ENCODE assay signal across 18 cellular contexts in the genomic region with DNA sequence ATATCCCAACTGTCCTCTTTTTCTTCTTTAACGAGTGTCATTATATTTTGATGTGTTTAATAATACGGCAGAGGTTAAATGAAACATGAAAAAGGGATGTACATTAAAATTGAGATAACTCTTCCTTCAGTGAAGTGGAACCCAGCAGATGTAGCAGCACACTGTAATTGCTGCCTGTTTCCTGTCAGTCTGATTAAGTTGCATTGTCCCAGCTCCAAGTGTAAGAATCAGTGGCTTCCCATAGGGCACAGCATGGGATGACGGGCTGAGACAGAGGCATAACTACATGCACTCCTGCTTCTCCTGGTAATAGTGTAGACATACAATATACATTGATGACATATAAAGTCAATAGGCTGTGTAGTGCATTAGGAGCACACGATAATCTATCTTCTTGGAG.
DNase-seq lines count a peak whose midpoint lies in the region; ATAC-seq, FAIRE-seq and TF ChIP-seq lines count a peak whose summit lies in the region.
"Had no signal": no experiment of that assay in that cellular context is flagged by ENCODE, and none has a peak within 500 bp of the region (broad histone marks: within the 10 kb centered on the region; RNA-seq: fewer than 3 reads in every experiment).

No MANE protein-coding gene starts in this region.

- intact Hi-C loops in A673 (cut with micrococcal nuclease; ENCODE audit: unreplicated experiment), result no loop called here
- intact Hi-C loops in PC-9 (cut with micrococcal nuclease; ENCODE audit: unreplicated experiment), result no loop called here

- H3K27ac ChIP-seq in A673 (ENCODE audit: low read depth, low read length, poor library complexity, severe bottlenecking) (no peak overlapping the region), PC-9 (peak overlapping the region; percentile 75), hepatocyte (peak overlapping the region; percentile 28)
- H3K27ac ChIP-seq: KMS-11, parathyroid adenoma had no signal

- H3K9me3 Mint-ChIP-seq in activated T-cell treated with anti-CD3 and anti-CD28 coated beads, Interleukin-2, amount 50 U/mL, for 4 hours, result peaks cover 2% of the 10 kb centered on the region

- no peak overlapping the region for H2AFZ ChIP-seq in PC-9
- H2AFZ ChIP-seq in hepatocyte, result no peak overlapping the region
- H2AFZ ChIP-seq: parathyroid adenoma had no signal

- CTCF ChIA-PET in A673 (lab: Charles Lee) (no interaction called here), PC-9 (lab: Charles Lee) (no interaction called here)

- no peaks in the 10 kb centered on the region for H3K36me3 Mint-ChIP-seq in activated T-cell treated with anti-CD3 and anti-CD28 coated beads, Interleukin-2, amount 50 U/mL, for 4 hours (ENCODE audit: insufficient read depth)

- POLR2A ChIA-PET in A673 (lab: Charles Lee; ENCODE audit: low non-redundant PET) (interaction anchor here (0.7 kb wide), 1 partner anchor 151 kb away, joined by 3 read pairs; no protein-coding TSS in a partner anchor), PC-9 (lab: Charles Lee; ENCODE audit: unreplicated experiment) (no interaction called here)

- no TSS peak for BruUV-seq in A673 (replicated peaks; lab: Mats Ljungman, UMichigan)
- BruUV-seq in PC-9 (replicated peaks; lab: Mats Ljungman, UMichigan), result no TSS peak

- H3K27me3 ChIP-seq in A673 (replicated peaks; ENCODE audit: insufficient read depth, low read depth, low read length, poor library complexity) (no peaks in the 10 kb centered on the region), PC-9 (ENCODE audit: insufficient read depth, low read depth) (no peaks in the 10 kb centered on the region), hepatocyte (no peaks in the 10 kb centered on the region)

- DNase-seq in A673 (ENCODE audit: low spot score) (peak; percentile 93), H54 (ENCODE audit: insufficient read length, low spot score) (no peak), PC-9 (no peak), hepatocyte (ENCODE audit: low spot score) (no peak), GF-D8 (lab: John Stamatoyannopoulos, UW) (no peak), HuH-7.5 (ENCODE audit: low spot score) (no peak)
- no peak for DNase-seq in activated T-cell treated with anti-CD3 and anti-CD28 coated beads, Interleukin-2, amount 50 U/mL, for 4 hours
- DNase-seq: activated CD8-positive, alpha-beta memory T cell treated with anti-CD3 and anti-CD28 coated beads, Interleukin-2, amount 50 U/mL, for 4 hours; amygdala; cerebellar nuclear complex; GOT3; NCI-H1105; stimulated activated CD4-positive, alpha-beta T cell treated with anti-CD3 and anti-CD28 coated beads, Interleukin-4, amount 100 ng/mL, for 1 hour had no signal

- H3F3A ChIP-seq in PC-9 (ENCODE audit: insufficient read depth, low read depth), result peaks cover 23% of the 10 kb centered on the region

- H3K79me2 ChIP-seq in PC-9 (ENCODE audit: low read depth), result no peaks in the 10 kb centered on the region; the same call in 1 of the 2 replicates
- no peaks in the 10 kb centered on the region for H3K79me2 ChIP-seq in hepatocyte
- H3K79me2 ChIP-seq: parathyroid adenoma had no signal

- H3K4me1 Mint-ChIP-seq in activated T-cell treated with anti-CD3 and anti-CD28 coated beads, Interleukin-2, amount 50 U/mL, for 4 hours (ENCODE audit: low read depth), result no peaks in the 10 kb centered on the region

- H3K36me3 ChIP-seq in A673 (ENCODE audit: insufficient read depth, low read length, poor library complexity, severe bottlenecking) (no peaks in the 10 kb centered on the region), PC-9 (ENCODE audit: low read depth) (no peaks in the 10 kb centered on the region), hepatocyte (replicated peaks; ENCODE audit: insufficient read depth, low read depth) (no peaks in the 10 kb centered on the region)

- no peak for TF ChIP-seq POLR2A in H54 (IDR thresholded peaks at IDR 0.05; ENCODE audit: low read depth, low read length)

- H4K20me1 ChIP-seq in PC-9 (ENCODE audit: insufficient read depth) (no peaks in the 10 kb centered on the region), hepatocyte (ENCODE audit: insufficient read depth, poor library complexity, severe bottlenecking) (no peaks in the 10 kb centered on the region)

- H3K9me3 ChIP-seq in A673 (ENCODE audit: low read depth, low read length, poor library complexity, severe bottlenecking), result no peaks in the 10 kb centered on the region
- peaks cover 7% of the 10 kb centered on the region; the same call in 1 of the 2 replicates for H3K9me3 ChIP-seq in PC-9 (ENCODE audit: insufficient read depth, low read depth)
- H3K9me3 ChIP-seq in hepatocyte (ENCODE audit: low read depth), result no peaks in the 10 kb centered on the region

- peak; percentile 50 for FAIRE-seq in H54 (lab: Jason Lieb, UNC)
- FAIRE-seq: endometrium had no signal

- no peaks in the 10 kb centered on the region for H3K27me3 Mint-ChIP-seq in activated T-cell treated with anti-CD3 and anti-CD28 coated beads, Interleukin-2, amount 50 U/mL, for 4 hours (ENCODE audit: low read depth)

- no peak for ATAC-seq in activated T-cell treated with anti-CD3 and anti-CD28 coated beads, Interleukin-2, amount 50 U/mL, for 4 hours
- ATAC-seq in GM18861 (IDR thresholded peaks at IDR 0.05; ENCODE audit: unreplicated experiment), result no peak
- ATAC-seq: left lobe of liver had no signal

- H3K4me3 ChIP-seq in A673 (ENCODE audit: low read depth, low read length, poor library complexity, severe bottlenecking) (no peak overlapping the region), PC-9 (no peak overlapping the region), hepatocyte (no peak overlapping the region)

- peaks cover 23% of the 10 kb centered on the region for H3K4me1 ChIP-seq in A673 (ENCODE audit: insufficient read depth, low read length, poor library complexity, severe bottlenecking)
- peaks cover 24% of the 10 kb centered on the region for H3K4me1 ChIP-seq in PC-9 (replicated peaks; ENCODE audit: insufficient read depth)
- H3K4me1 ChIP-seq in hepatocyte (ENCODE audit: insufficient read depth), result peaks cover 23% of the 10 kb centered on the region
- H3K4me1 ChIP-seq: parathyroid adenoma had no signal

- peak overlapping the region; percentile 48 for H3K4me2 ChIP-seq in PC-9
- peak overlapping the region; percentile 4 for H3K4me2 ChIP-seq in hepatocyte
- H3K4me2 ChIP-seq: KMS-11 had no signal

- no peak overlapping the region for H3K4me3 Mint-ChIP-seq in activated T-cell treated with anti-CD3 and anti-CD28 coated beads, Interleukin-2, amount 50 U/mL, for 4 hours

- H3K9me2 ChIP-seq in PC-9 (ENCODE audit: insufficient read depth), result no peaks in the 10 kb centered on the region
- no peaks in the 10 kb centered on the region for H3K9me2 ChIP-seq in hepatocyte (replicated peaks; ENCODE audit: insufficient read depth)

- WGBS in hepatocyte (ENCODE audit: low lambda C conversion rate, missing lambda C conversion rate), result 72% methylated on average over 4 of the region's 4 CpGs

- TF ChIP-seq CTCF in A673 (conservative IDR thresholded peaks at IDR 0.05; ENCODE audit: low read depth, low read length), result no peak
- no peak for TF ChIP-seq CTCF in PC-9 (conservative IDR thresholded peaks at IDR 0.05)
- TF ChIP-seq CTCF in hepatocyte (IDR thresholded peaks at IDR 0.05; ENCODE audit: poor library complexity), result no peak
